In genomic region chr12:97194551-97194950, GRCh38 we compare ENCODE assay signal across 18 cellular contexts.
DNase-seq lines count a peak whose midpoint lies in the region; ATAC-seq, FAIRE-seq and TF ChIP-seq lines count a peak whose summit lies in the region.
"Had no signal": no experiment of that assay in that cellular context is flagged by ENCODE, and none has a peak within 500 bp of the region (broad histone marks: within the 10 kb centered on the region; RNA-seq: fewer than 3 reads in every experiment).

No MANE protein-coding gene starts in this region.

- H3K27me3 Mint-ChIP-seq in stimulated activated naive B cell treated with anti-CD40 and anti-IgM and Interleukin-4, amounts not matched to agents 10 μg/mL and 1 μg/mL and 100 μg/mL, for 72 hours, result no peaks in the 10 kb centered on the region
- H3K27me3 Mint-ChIP-seq: CD4-positive, alpha-beta T cell had no signal

- H3K27ac ChIP-seq in hepatocyte, result no peak overlapping the region
- H3K27ac ChIP-seq: BLaER1 had no signal

- H3K79me2 ChIP-seq in hepatocyte, result no peaks in the 10 kb centered on the region

- H3K9me3 Mint-ChIP-seq in stimulated activated naive B cell treated with anti-CD40 and anti-IgM and Interleukin-4, amounts not matched to agents 10 μg/mL and 1 μg/mL and 100 μg/mL, for 72 hours, result peaks cover 0 to 3% of the 10 kb centered on the region in 2 donors

- peaks cover 7% of the 10 kb centered on the region for H3K9me3 ChIP-seq in hepatocyte (ENCODE audit: low read depth)

- no peak for ATAC-seq in stimulated activated naive B cell treated with anti-CD40 and anti-IgM and Interleukin-4, amounts not matched to agents 10 μg/mL and 1 μg/mL and 100 μg/mL, for 72 hours (replicated peaks)

- no peaks in the 10 kb centered on the region for H3K9me2 ChIP-seq in hepatocyte (replicated peaks; ENCODE audit: insufficient read depth)

- H3K4me1 Mint-ChIP-seq in stimulated activated naive B cell treated with anti-CD40 and anti-IgM and Interleukin-4, amounts not matched to agents 10 μg/mL and 1 μg/mL and 100 μg/mL, for 72 hours, result no peaks in the 10 kb centered on the region

- H3K36me3 ChIP-seq in kidney epithelial cell (ENCODE audit: control insufficient read depth, insufficient read depth, low read length), result no peaks in the 10 kb centered on the region
- no peaks in the 10 kb centered on the region for H3K36me3 ChIP-seq in hepatocyte (replicated peaks; ENCODE audit: insufficient read depth, low read depth)
- H3K36me3 ChIP-seq: BLaER1 had no signal

- H3K4me3 Mint-ChIP-seq in stimulated activated naive B cell treated with anti-CD40 and anti-IgM and Interleukin-4, amounts not matched to agents 10 μg/mL and 1 μg/mL and 100 μg/mL, for 72 hours, result no peak overlapping the region
- H3K4me3 Mint-ChIP-seq: CD4-positive, alpha-beta T cell had no signal

- no peak overlapping the region for H3K27ac Mint-ChIP-seq in stimulated activated naive B cell treated with anti-CD40 and anti-IgM and Interleukin-4, amounts not matched to agents 10 μg/mL and 1 μg/mL and 100 μg/mL, for 72 hours
- H3K27ac Mint-ChIP-seq: CD4-positive, alpha-beta T cell had no signal

- H3K4me2 ChIP-seq in hepatocyte, result no peak overlapping the region
- H3K4me2 ChIP-seq: BLaER1 had no signal

- H4K20me1 ChIP-seq in hepatocyte (ENCODE audit: insufficient read depth, poor library complexity, severe bottlenecking), result no peaks in the 10 kb centered on the region
- H4K20me1 ChIP-seq: BLaER1 had no signal

- H3K27me3 ChIP-seq in kidney epithelial cell (ENCODE audit: control insufficient read depth, insufficient read depth, low read length) (no peaks in the 10 kb centered on the region), hepatocyte (no peaks in the 10 kb centered on the region)
- H3K27me3 ChIP-seq: BLaER1 had no signal

- no peaks in the 10 kb centered on the region for H3K36me3 Mint-ChIP-seq in stimulated activated naive B cell treated with anti-CD40 and anti-IgM and Interleukin-4, amounts not matched to agents 10 μg/mL and 1 μg/mL and 100 μg/mL, for 72 hours

- H3K4me1 ChIP-seq in hepatocyte (ENCODE audit: insufficient read depth), result no peaks in the 10 kb centered on the region
- H3K4me1 ChIP-seq: BLaER1 had no signal

- no peak overlapping the region for H2AFZ ChIP-seq in hepatocyte

- no peak for FAIRE-seq in urothelium cell line (lab: Jason Lieb, UNC)

- DNase-seq in HK-2 (ENCODE audit: unreplicated experiment) (peak; percentile 14), SW 1271 (lab: John Stamatoyannopoulos, UW) (peak; percentile 24 to 27), kidney epithelial cell (ENCODE audit: low read depth) (peak; percentile 61), urothelium cell line (ENCODE audit: low spot score) (peak; percentile 16), hepatocyte (ENCODE audit: low spot score) (no peak), Ammon's horn (ENCODE audit: low spot score) (no peak)
- no peak for DNase-seq in stimulated activated naive B cell treated with anti-CD40 and anti-IgM and Interleukin-4, amounts not matched to agents 10 μg/mL and 1 μg/mL and 100 μg/mL, for 72 hours
- DNase-seq: CD4-positive, alpha-beta T cell; COR-L47; DMS153; H7; KBM-7; NCI-H1092; NCI-H1436; NCI-H1930; NCI-H748 treated with DMSO at 0.1 percent for 48 hours; Right ventricle myocardium superior had no signal

- TF ChIP-seq CTCF in kidney epithelial cell (IDR thresholded peaks at IDR 0.05; ENCODE audit: insufficient read depth, low read length, poor library complexity, severe bottlenecking), result no peak
- TF ChIP-seq CTCF in hepatocyte (IDR thresholded peaks at IDR 0.05; ENCODE audit: poor library complexity), result no peak

- H3K4me3 ChIP-seq in kidney epithelial cell (ENCODE audit: low read depth, low read length), result no peak overlapping the region
- H3K4me3 ChIP-seq in hepatocyte, result no peak overlapping the region
- H3K4me3 ChIP-seq: BLaER1 had no signal

- 89% methylated on average over 4 of the region's 4 CpGs for WGBS in hepatocyte (ENCODE audit: low lambda C conversion rate, missing lambda C conversion rate)

Comparison
In these comparisons a context has a peak if more than half of its experiments do, and no peak if none do; other contexts are left out.
1. DNase-seq: peak in HK-2 (single experiment), SW 1271 (2 of 2), kidney epithelial cell (single experiment) and urothelium cell line (single experiment); none in hepatocyte (single experiment), Ammon's horn (single experiment) and stimulated activated naive B cell treated with anti-CD40 and anti-IgM and Interleukin-4, amounts not matched to agents 10 μg/mL and 1 μg/mL and 100 μg/mL, for 72 hours (single experiment).